1 cellular context compared by ENCODE assay signal in genomic region chr17:42536048-42536371, GRCh38.
TF ChIP-seq lines count a peak whose summit lies in the region.

NAGLU (plus strand) TSS chr17:42536241; CDS start chr17:42536273, 32 bp downstream.

TF ChIP-seq in HepG2, 621 proteins besides CTCF, POLR2A, EP300 and RAD21 (continued from another document and continues in another):
- TF ChIP-seq MYC (CRISPR knock-in tag; IDR thresholded peaks at IDR 0.05; ENCODE audit: borderline replicate concordance) (peak; percentile 89), MAFF (IDR thresholded peaks at IDR 0.05; ENCODE audit: low read depth, low read length) (no peak), KAT8 (CRISPR knock-in tag; IDR thresholded peaks at IDR 0.05) (peak; percentile 87), U2AF1 (optimal IDR thresholded peaks at IDR 0.05; ENCODE audit: low read depth, low read length) (no peak), ARNTL (CRISPR knock-in tag; IDR thresholded peaks at IDR 0.05) (peak; percentile 89), ZNF180 (CRISPR knock-in tag; IDR thresholded peaks at IDR 0.05; ENCODE audit: borderline replicate concordance, low read depth) (no peak), ZBTB38 (CRISPR knock-in tag; IDR thresholded peaks at IDR 0.05) (no peak), UBTF (CRISPR knock-in tag; IDR thresholded peaks at IDR 0.05) (no peak), KLF11 (CRISPR knock-in tag; IDR thresholded peaks at IDR 0.05) (peak; percentile 44; the same call in 1 of the 2 replicates), ZSCAN29 (CRISPR knock-in tag; conservative IDR thresholded peaks at IDR 0.05) (no peak), ZNF331 (CRISPR knock-in tag; IDR thresholded peaks at IDR 0.05) (peak; percentile 55; the same call in 1 of the 2 replicates), ZNF10 (CRISPR knock-in tag; IDR thresholded peaks at IDR 0.05; ENCODE audit: borderline replicate concordance, low read depth) (no peak), FOXO4 (CRISPR knock-in tag; conservative IDR thresholded peaks at IDR 0.05) (no peak), CERS6 (CRISPR knock-in tag; IDR thresholded peaks at IDR 0.05) (no peak), WIZ (CRISPR knock-in tag; IDR thresholded peaks at IDR 0.05) (0 out of 2 replicates have a peak, but pooled peaks have one; percentile 63), RFX3 (CRISPR knock-in tag; IDR thresholded peaks at IDR 0.05) (no peak), NFE2 (CRISPR knock-in tag; IDR thresholded peaks at IDR 0.05) (0 out of 2 replicates have a peak, but pooled peaks have one; percentile 15), SMARCE1 (IDR thresholded peaks at IDR 0.05; ENCODE audit: borderline replicate concordance) (no peak), ESRRA (CRISPR knock-in tag; IDR thresholded peaks at IDR 0.05; ENCODE audit: low read depth) (no peak; the same call in 1 of the 2 replicates), ATM (IDR thresholded peaks at IDR 0.05; ENCODE audit: borderline replicate concordance) (no peak), ZNF644 (CRISPR knock-in tag; IDR thresholded peaks at IDR 0.05; ENCODE audit: low read depth) (no peak), ZNF589 (CRISPR knock-in tag; conservative IDR thresholded peaks at IDR 0.05) (no peak; the same call in 1 of the 2 replicates), HOXA3 (CRISPR knock-in tag; IDR thresholded peaks at IDR 0.05) (peak; percentile 67; the same call in 1 of the 2 replicates), ARHGAP35 (CRISPR knock-in tag; IDR thresholded peaks at IDR 0.05; ENCODE audit: borderline replicate concordance) (peak; percentile 89; the same call in 1 of the 2 replicates), ZNF20 (CRISPR knock-in tag; IDR thresholded peaks at IDR 0.05) (no peak), ATF5 (CRISPR knock-in tag; IDR thresholded peaks at IDR 0.05; ENCODE audit: low read depth) (no peak), RBAK (CRISPR knock-in tag; IDR thresholded peaks at IDR 0.05) (no peak), ZNF414 (CRISPR knock-in tag; IDR thresholded peaks at IDR 0.05) (peak; percentile 63; the same call in 1 of the 2 replicates), RELA (CRISPR knock-in tag; IDR thresholded peaks at IDR 0.05) (no peak), TIGD3 (CRISPR knock-in tag; IDR thresholded peaks at IDR 0.05; ENCODE audit: borderline replicate concordance) (0 out of 2 replicates have a peak, but pooled peaks have one; percentile 22), CBX2 (IDR thresholded peaks at IDR 0.05; ENCODE audit: low read depth, low read length) (no peak), CBX2 (CRISPR knock-in tag; IDR thresholded peaks at IDR 0.05; ENCODE audit: low read depth) (no peak), ATF4 (CRISPR knock-in tag; IDR thresholded peaks at IDR 0.05) (0 out of 4 replicates have a peak, but pooled peaks of 1 of the 2 experiments have one; percentile 9), ZNF44 (CRISPR knock-in tag; IDR thresholded peaks at IDR 0.05) (no peak), ZNF280B (CRISPR knock-in tag; IDR thresholded peaks at IDR 0.05; ENCODE audit: borderline replicate concordance) (0 out of 2 replicates have a peak, but pooled peaks have one; percentile 61), SMARCC2 (IDR thresholded peaks at IDR 0.05) (no peak), POLR2AphosphoS2 (IDR thresholded peaks at IDR 0.05; ENCODE audit: low read depth, low read length) (no peak), ETV6 (CRISPR knock-in tag; conservative IDR thresholded peaks at IDR 0.05) (0 out of 2 replicates have a peak, but pooled peaks have one; percentile 34), HHEX (CRISPR knock-in tag; IDR thresholded peaks at IDR 0.05) (no peak), PITX1 (CRISPR knock-in tag; IDR thresholded peaks at IDR 0.05) (peak; percentile 57; the same call in 1 of the 2 replicates), ZNF263 (CRISPR knock-in tag; IDR thresholded peaks at IDR 0.05) (no peak), MED13 (CRISPR knock-in tag; IDR thresholded peaks at IDR 0.05) (peak; percentile 82; the same call in 1 of the 2 replicates), DRAP1 (CRISPR knock-in tag; IDR thresholded peaks at IDR 0.05) (peak; percentile 80), HDAC2 (CRISPR knock-in tag; IDR thresholded peaks at IDR 0.05) (peak; percentile 76; the same call in 1 of the 2 replicates), MED8 (CRISPR knock-in tag; IDR thresholded peaks at IDR 0.05; ENCODE audit: insufficient replicate concordance) (peak; percentile 76), MTERF4 (CRISPR knock-in tag; IDR thresholded peaks at IDR 0.05) (no peak), CBFB (CRISPR knock-in tag; IDR thresholded peaks at IDR 0.05) (peak; percentile 46; the same call in 1 of the 2 replicates), HIVEP1 (CRISPR knock-in tag; IDR thresholded peaks at IDR 0.05) (peak; percentile 54; the same call in 1 of the 2 replicates), ZBTB20 (CRISPR knock-in tag; IDR thresholded peaks at IDR 0.05; ENCODE audit: borderline replicate concordance, low read depth) (no peak), ZNF281 (CRISPR knock-in tag; IDR thresholded peaks at IDR 0.05; ENCODE audit: borderline replicate concordance) (no peak), SP4 (CRISPR knock-in tag; IDR thresholded peaks at IDR 0.05) (no peak), ASH2L (IDR thresholded peaks at IDR 0.05; ENCODE audit: insufficient read length, low read depth, low read length) (peak; percentile 16), ZNF18 (CRISPR knock-in tag; IDR thresholded peaks at IDR 0.05; ENCODE audit: insufficient replicate concordance) (peak; percentile 8), ELF3 (CRISPR knock-in tag; IDR thresholded peaks at IDR 0.05) (peak; percentile 96)
